ENCODE assay signal across 37 cellular contexts in the genomic region with DNA sequence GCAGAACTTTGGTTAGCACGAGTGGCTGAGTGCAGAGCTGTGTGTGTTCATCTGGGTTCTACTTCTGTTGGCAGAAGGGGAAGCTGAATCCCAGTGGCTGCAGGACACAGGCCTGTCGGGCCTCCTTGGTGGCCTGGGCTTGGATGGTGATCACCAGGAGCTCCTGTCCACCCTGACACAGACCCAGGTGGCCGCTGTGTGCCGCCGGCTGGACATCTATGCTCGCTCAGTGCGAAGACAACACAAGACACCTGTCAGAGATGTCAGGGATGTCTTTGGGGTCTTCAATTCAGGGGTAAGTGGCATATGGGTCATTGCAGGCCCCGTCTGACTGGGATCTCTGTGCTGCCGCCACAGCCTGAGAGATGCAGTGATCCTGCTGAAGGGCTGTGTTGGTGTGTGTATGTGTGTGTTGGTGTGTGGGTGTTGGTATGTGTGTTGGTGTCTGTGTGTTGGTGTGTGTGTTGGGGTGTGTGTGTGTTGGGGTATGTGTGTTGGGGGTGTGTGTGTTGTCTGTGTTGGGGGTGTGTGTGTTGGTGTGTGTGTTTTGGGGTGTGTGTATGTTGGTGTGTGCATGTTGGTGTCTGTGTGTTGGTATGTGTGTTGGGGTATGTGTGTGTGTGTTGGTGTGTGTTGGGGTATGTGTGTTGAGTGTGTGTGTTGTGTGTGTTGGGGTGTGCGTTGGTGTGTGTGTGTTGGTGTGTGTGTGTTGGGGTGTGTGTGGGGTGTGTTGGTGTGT. TPM values are rescaled to one million over a fixed set of nuclear protein-coding genes. Genes with fewer than 3 reads are reported as not detected.
"Had no signal": no experiment of that assay in that cellular context is flagged by ENCODE, and none has a peak within 500 bp of the region (broad histone marks: within the 10 kb centered on the region; RNA-seq: fewer than 3 reads in every experiment).

No MANE protein-coding gene starts in this region.

- H3K36me3 ChIP-seq: brain microvascular endothelial cell, MG63, Peyer's patch, WERI-Rb-1 had no signal

- H3K27ac ChIP-seq: brain microvascular endothelial cell, Peyer's patch, RWPE1, SK-N-MC, WERI-Rb-1 had no signal

- H3K9me3 ChIP-seq: MG63, Peyer's patch had no signal

- ATAC-seq: activated CD8-positive, alpha-beta T cell treated with anti-CD3 and anti-CD28 coated beads for 36 hours; activated T-cell treated with anti-CD3 and anti-CD28 coated beads, Interleukin-2, amount 50 U/mL, for 72 hours; activated T-helper 17 cell treated with anti-CD3 and anti-CD28 coated beads, Interleukin-2, amount 50 U/mL, for 72 hours; PC-3; Right ventricle myocardium inferior had no signal

- H3K4me1 ChIP-seq: Peyer's patch had no signal

- H3K4me3 ChIP-seq: MG63, Peyer's patch, SK-N-MC had no signal

- H3K27me3 ChIP-seq: MG63, Peyer's patch had no signal

- DNase-seq: activated CD4-positive, alpha-beta T cell treated with anti-CD3 and anti-CD28 coated beads for 1 hour; activated CD4-positive, alpha-beta T cell treated with anti-CD3 and anti-CD28 coated beads for 48 hours; activated CD4-positive, CD25-positive, alpha-beta regulatory T cell; activated CD8-positive, alpha-beta T cell treated with anti-CD3 and anti-CD28 coated beads for 36 hours; activated effector memory CD4-positive, alpha-beta T cell treated with anti-CD3 and anti-CD28 coated beads, Interleukin-2, amount 50 U/mL, for 16 hours; activated naive CD4-positive, alpha-beta T cell; activated naive CD4-positive, alpha-beta T cell treated with anti-CD3 and anti-CD28 coated beads, Interleukin-2, amount 50 U/mL, for 16 hours; activated naive CD8-positive, alpha-beta T cell treated with anti-CD3 and anti-CD28 coated beads for 36 hours; activated T-cell treated with anti-CD3 and anti-CD28 coated beads, Interleukin-2, amount 50 U/mL, for 1 hour; activated T-cell treated with anti-CD3 and anti-CD28 coated beads, Interleukin-2, amount 50 U/mL, for 72 hours; amniotic stem cell; aorta; brain microvascular endothelial cell; central memory CD4-positive, alpha-beta T cell; Kasumi-1; MG63; NCI-H1048; NCI-H1105 treated with DMSO at 0.1 percent for 48 hours; NCI-H1436; NCI-H1694; NCI-H1930; NCI-H2081 treated with DMSO at 0.1 percent for 48 hours; NCI-H226; NCI-H524 treated with DMSO at 0.1 percent for 48 hours; PC-3; Peyer's patch; T1000; WERI-Rb-1 had no signal

RNA-seq across cellular contexts. Expression of a gene that starts 25.5 kb away (rescaled TPM):
- total RNA-seq: activated CD8-positive, alpha-beta memory T cell treated with anti-CD3 and anti-CD28 coated beads for 36 hours; activated CD8-positive, alpha-beta T cell treated with anti-CD3 and anti-CD28 coated beads for 36 hours; activated T-cell treated with anti-CD3 and anti-CD28 coated beads, Interleukin-2, amount 50 U/mL, for 72 hours; activated T-helper 17 cell treated with anti-CD3 and anti-CD28 coated beads, Interleukin-2, amount 50 U/mL, for 72 hours; aorta; cerebellum; PC-3; Peyer's patch; Right ventricle myocardium inferior; T-helper 1 cell treated with Interleukin-12 subunit alpha and Interleukin-12 subunit beta and Interleukin-4 antibody, amounts not matched to agents 30 ng/mL and 1 ng/mL, for 36 hours; T-helper 2 cell treated with Interferon-gamma antibody and Interleukin-4, amounts not matched to agents 100 ng/mL and 5 ng/mL, for 36 hours had no signal
- polyA plus RNA-seq: aorta had no signal

RNA-seq across cellular contexts. Expression of a gene that starts 46.1 kb away (rescaled TPM):
- total RNA-seq: activated CD8-positive, alpha-beta memory T cell treated with anti-CD3 and anti-CD28 coated beads for 36 hours; activated CD8-positive, alpha-beta T cell treated with anti-CD3 and anti-CD28 coated beads for 36 hours; activated naive CD8-positive, alpha-beta T cell treated with anti-CD3 and anti-CD28 coated beads for 36 hours; activated T-cell treated with anti-CD3 and anti-CD28 coated beads, Interleukin-2, amount 50 U/mL, for 72 hours; activated T-helper 17 cell treated with anti-CD3 and anti-CD28 coated beads, Interleukin-2, amount 50 U/mL, for 72 hours; aorta; cerebellum; NCI-H460; PC-3; Peyer's patch; T-helper 1 cell treated with Interleukin-12 subunit alpha and Interleukin-12 subunit beta and Interleukin-4 antibody, amounts not matched to agents 30 ng/mL and 1 ng/mL, for 36 hours; T-helper 2 cell treated with Interferon-gamma antibody and Interleukin-4, amounts not matched to agents 100 ng/mL and 5 ng/mL, for 36 hours had no signal
- polyA plus RNA-seq: aorta had no signal
